1 cellular context compared by ENCODE assay signal in the genomic region with DNA sequence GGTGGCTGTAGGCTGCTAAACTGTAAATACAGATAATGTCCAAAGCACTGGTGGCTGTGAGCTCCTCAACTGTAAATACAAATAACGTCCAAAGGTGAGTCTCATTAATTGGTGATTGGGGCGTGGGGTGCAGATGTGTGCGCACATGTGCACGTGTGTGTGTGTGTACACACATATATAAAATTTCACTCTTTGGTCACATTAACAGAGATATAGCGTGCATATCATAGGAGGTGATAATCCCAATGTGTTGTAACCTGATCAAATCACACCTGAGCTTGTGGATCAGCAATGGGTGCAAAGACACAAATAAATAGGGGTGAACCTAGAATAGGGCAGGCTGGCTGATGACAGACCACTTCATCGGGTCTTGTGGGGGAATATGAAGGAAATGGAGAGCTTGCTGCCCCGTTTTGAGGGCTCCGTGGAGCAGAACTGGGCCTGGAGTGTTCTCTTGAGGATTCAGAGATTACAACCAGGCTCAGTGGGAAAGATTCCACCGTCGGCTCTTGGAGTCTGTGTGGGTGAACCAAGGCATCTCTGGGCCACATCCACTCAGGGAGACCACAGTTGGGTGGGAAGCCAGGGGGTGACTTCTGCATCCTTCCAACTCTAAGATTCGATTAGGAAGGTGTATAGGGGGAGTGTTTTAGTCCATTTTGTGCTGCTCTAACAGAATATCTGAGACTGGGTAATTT.
TF ChIP-seq lines count a peak whose summit lies in the region.

No MANE protein-coding gene starts in this region.

TF ChIP-seq in HepG2, 621 proteins besides CTCF, POLR2A, EP300 and RAD21:
- TF ChIP-seq MTF2 (CRISPR knock-in tag; IDR thresholded peaks at IDR 0.05; ENCODE audit: borderline replicate concordance) (no peak), ATAD3A (CRISPR knock-in tag; IDR thresholded peaks at IDR 0.05) (no peak), SRSF4 (IDR thresholded peaks at IDR 0.05; ENCODE audit: low read depth, low read length, poor library complexity, severe bottlenecking) (no peak), ZMYM3 (CRISPR knock-in tag; IDR thresholded peaks at IDR 0.05) (peak; percentile 82)
